Comparison of ENCODE assay signal across 14 cellular contexts in the genomic region with DNA sequence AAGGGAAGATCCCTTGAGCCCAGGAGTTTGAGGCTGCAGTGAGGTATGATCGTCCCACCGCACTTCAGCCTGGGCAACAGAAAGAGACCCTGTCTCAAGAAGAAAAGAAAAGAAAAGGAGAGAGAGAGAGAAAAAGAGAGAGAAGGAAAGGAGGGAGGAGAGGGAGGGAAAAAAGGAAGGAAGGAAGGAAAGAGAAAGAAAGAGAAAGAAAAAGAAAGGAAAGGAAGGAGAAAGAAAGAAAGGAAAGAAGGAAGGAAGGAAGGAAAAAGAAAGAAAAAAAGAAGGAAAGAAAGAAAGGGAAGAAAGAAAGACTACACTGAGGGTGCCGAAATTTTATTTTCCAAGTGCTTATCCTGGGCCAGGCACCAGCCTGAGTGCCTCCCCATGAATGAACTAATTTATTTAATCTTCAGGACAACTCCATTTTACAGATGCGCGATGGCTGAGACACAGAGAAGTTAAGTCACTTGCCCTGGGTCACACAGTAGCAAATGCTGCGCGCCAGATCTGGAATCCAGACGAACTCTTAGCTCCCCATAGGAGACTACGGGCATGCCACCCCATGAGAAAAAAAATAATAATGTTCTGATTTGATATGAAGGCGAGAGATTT. TPM values are rescaled to one million over a fixed set of nuclear protein-coding genes. Genes with fewer than 3 reads are reported as not detected.
DNase-seq lines count a peak whose midpoint lies in the region; ATAC-seq, FAIRE-seq and TF ChIP-seq lines count a peak whose summit lies in the region.
"Had no signal": no experiment of that assay in that cellular context is flagged by ENCODE, and none has a peak within 500 bp of the region (broad histone marks: within the 10 kb centered on the region; RNA-seq: fewer than 3 reads in every experiment).

No MANE protein-coding gene starts in this region.

- H3K9ac ChIP-seq in K562 (ENCODE audit: insufficient read depth in 1 of 2, low read depth in 2 of 2, low read length in 2 of 2), result no peak overlapping the region

- H4K20me1 ChIP-seq in K562 (replicated peaks; ENCODE audit: control insufficient read depth, insufficient read depth, low read length), result 0 out of 2 replicates have a peak, but pooled peaks cover 3% of the 10 kb centered on the region

- no peaks in the 10 kb centered on the region for H3K36me3 ChIP-seq in K562 (ENCODE audit: control insufficient read depth, insufficient read depth, low read length)
- no peaks in the 10 kb centered on the region for H3K36me3 ChIP-seq in right lobe of liver
- H3K36me3 ChIP-seq in spleen, result no peaks in the 10 kb centered on the region

- peaks cover 41 to 52% of the 10 kb centered on the region in 2 donors for H3K27me3 Mint-ChIP-seq in stimulated activated naive B cell treated with anti-CD40 and anti-IgM and Interleukin-4, amounts not matched to agents 10 μg/mL and 1 μg/mL and 100 μg/mL, for 72 hours

- H3K27ac ChIP-seq in K562 (ENCODE audit: extremely low read depth, low read depth, low read length) (no peak overlapping the region), right lobe of liver (peak overlapping the region in 2 of 3 donors; percentile 37 to 66), spleen (peak overlapping the region in 4 of 8 donors; percentile 46 to 79 (median 72))
- H3K27ac ChIP-seq: 22Rv1 had no signal

- CTCF ChIA-PET in K562 (lab: Yijun Ruan, JAX; ENCODE audit: low intra/inter-chr PET ratio), result no interaction called here

- H3K4me1 ChIP-seq in K562 (replicated peaks in 1 of 2; ENCODE audit: control insufficient read depth in 2 of 2, insufficient read depth in 2 of 2, low read length in 2 of 2) (peaks cover 0 to 24% of the 10 kb centered on the region in 2 experiments; a peak in 2 of 5 replicates), right lobe of liver (no peaks in the 10 kb centered on the region), spleen (peaks cover 15 to 39% (median 34%) of the 10 kb centered on the region in 6 donors)

- no peak for FAIRE-seq in K562 (lab: Jason Lieb, UNC)

- H3K4me3 Mint-ChIP-seq in stimulated activated naive B cell treated with anti-CD40 and anti-IgM and Interleukin-4, amounts not matched to agents 10 μg/mL and 1 μg/mL and 100 μg/mL, for 72 hours, result peak overlapping the region; percentile 48 to 74

- H3K27me3 ChIP-seq in K562 (ENCODE audit: control insufficient read depth in 2 of 2, insufficient read depth in 2 of 2, low read length in 2 of 2) (peaks cover 13 to 37% of the 10 kb centered on the region in 2 experiments), right lobe of liver (peaks cover 0 to 9% of the 10 kb centered on the region in 2 donors), spleen (replicated peaks in 1 of 7) (peaks cover 0 to 64% (median 10%) of the 10 kb centered on the region in 7 donors)

- TF ChIP-seq EP300 in K562 (IDR thresholded peaks at IDR 0.05; ENCODE audit: low read length), result no peak

- POLR2A ChIA-PET in K562 (lab: Yijun Ruan, JAX), result interaction anchor here (0.8 to 1.1 kb wide), 2 partner anchors 16 to 20 kb away, joined by 3 read pairs; no protein-coding TSS in a partner anchor

- no peak overlapping the region for H3K4me2 ChIP-seq in K562 (ENCODE audit: insufficient read depth, low read length)

- no peak for TF ChIP-seq POLR2A in K562 (conservative IDR thresholded peaks at IDR 0.05)
- no peak for TF ChIP-seq POLR2A in right lobe of liver (IDR thresholded peaks at IDR 0.05)
- no peak for TF ChIP-seq POLR2A in spleen (IDR thresholded peaks at IDR 0.05)

- 20% methylated on average over 8 of the region's 10 CpGs for WGBS in K562 (ENCODE audit: insufficient coverage, low coverage, missing lambda C conversion rate)
- 73% methylated on average over 10 of the region's 10 CpGs for WGBS in right lobe of liver (ENCODE audit: insufficient coverage, low coverage, low lambda C conversion rate, missing lambda C conversion rate)
- 77 to 83% (median 80%) methylated on average over 10 of the region's 10 CpGs for WGBS in spleen, 5 donors

- H3K4me3 ChIP-seq in K562 (no peak overlapping the region), right lobe of liver (no peak overlapping the region), spleen (peak overlapping the region in 3 of 8 donors; percentile 31 to 64 (median 41))

- no TSS peak for BruUV-seq in K562 (replicated peaks; lab: Mats Ljungman, UMichigan)

- ATAC-seq in K562 (no peak), right lobe of liver (no peak)
- ATAC-seq in stimulated activated naive B cell treated with anti-CD40 and anti-IgM and Interleukin-4, amounts not matched to agents 10 μg/mL and 1 μg/mL and 100 μg/mL, for 72 hours (replicated peaks), result no peak
- ATAC-seq: HCT116 had no signal

- no peak for TF ChIP-seq CTCF in K562 (IDR thresholded peaks at IDR 0.05 in 2 of 3, conservative IDR thresholded peaks at IDR 0.05 in 1 of 3; ENCODE audit: insufficient read depth in 2 of 3, low read depth in 1 of 3, low read length in 3 of 3)
- TF ChIP-seq CTCF in right lobe of liver (IDR thresholded peaks at IDR 0.05), result no peak
- no peak for TF ChIP-seq CTCF in spleen (IDR thresholded peaks at IDR 0.05 in 8 of 11, conservative IDR thresholded peaks at IDR 0.05 in 3 of 11)

- no peak for TF ChIP-seq RAD21 in K562 (CRISPR knock-in tag; conservative IDR thresholded peaks at IDR 0.05 in 1 of 2, IDR thresholded peaks at IDR 0.05 in 1 of 2)

- intact Hi-C loops in K562 (cut with micrococcal nuclease), result no loop called here
- intact Hi-C loops in right lobe of liver (cut with DNase I), result no loop called here
- intact Hi-C loops in spleen (cut with DNase I; ENCODE audit: low total_unique reads), result no loop called here

- H2AFZ ChIP-seq in K562 (ENCODE audit: low read depth, low read length), result no peak overlapping the region

- H3K9me1 ChIP-seq in K562 (ENCODE audit: control insufficient read depth, insufficient read depth, low read length), result no peaks in the 10 kb centered on the region

- H3K79me2 ChIP-seq in K562 (ENCODE audit: control insufficient read depth, insufficient read depth, low read length), result no peaks in the 10 kb centered on the region

- H3K9me3 Mint-ChIP-seq in stimulated activated naive B cell treated with anti-CD40 and anti-IgM and Interleukin-4, amounts not matched to agents 10 μg/mL and 1 μg/mL and 100 μg/mL, for 72 hours, result no peaks in the 10 kb centered on the region

- in situ Hi-C loops in K562 (cut with MboI), result no loop called here

- DNase-seq in DMS53 (lab: John Stamatoyannopoulos, UW) (peak; percentile 55), DMS53 treated with DMSO at 0.1 percent for 48 hours (lab: John Stamatoyannopoulos, UW; ENCODE audit: unreplicated experiment) (no peak), K562 (ENCODE audit: extremely low read depth in 1 of 4, low spot score in 3 of 4) (no peak), right lobe of liver (no peak), NCI-H2081 treated with DMSO at 0.1 percent for 48 hours (lab: John Stamatoyannopoulos, UW) (no peak), spleen (no peak), NCI-H226 (no peak)
- no peak for DNase-seq in stimulated activated naive B cell treated with anti-CD40 and anti-IgM and Interleukin-4, amounts not matched to agents 10 μg/mL and 1 μg/mL and 100 μg/mL, for 72 hours
- DNase-seq: activated CD4-positive, CD25-positive, alpha-beta regulatory T cell treated with anti-CD3 and anti-CD28 coated beads, Interleukin-2, amount 50 U/mL, for 72 hours; NCI-H1930 had no signal

- peaks cover 26 to 29% of the 10 kb centered on the region in 2 donors for H3K4me1 Mint-ChIP-seq in stimulated activated naive B cell treated with anti-CD40 and anti-IgM and Interleukin-4, amounts not matched to agents 10 μg/mL and 1 μg/mL and 100 μg/mL, for 72 hours

- no peaks in the 10 kb centered on the region for H3K36me3 Mint-ChIP-seq in stimulated activated naive B cell treated with anti-CD40 and anti-IgM and Interleukin-4, amounts not matched to agents 10 μg/mL and 1 μg/mL and 100 μg/mL, for 72 hours

- no peaks in the 10 kb centered on the region for H3K9me3 ChIP-seq in K562 (replicated peaks; ENCODE audit: control insufficient read depth, insufficient read depth, low read depth, low read length)
- H3K9me3 ChIP-seq in right lobe of liver, result no peaks in the 10 kb centered on the region
- no peaks in the 10 kb centered on the region for H3K9me3 ChIP-seq in spleen

- peak overlapping the region; percentile 16 for H3K27ac Mint-ChIP-seq in stimulated activated naive B cell treated with anti-CD40 and anti-IgM and Interleukin-4, amounts not matched to agents 10 μg/mL and 1 μg/mL and 100 μg/mL, for 72 hours

RNA-seq across cellular contexts. Expression of a gene that starts 2.7 kb away (rescaled TPM):
- total RNA-seq in K562 (2011; cell fraction: chromatin; rRNA removed; ENCODE audit: low replicate concordance), result not detected in 2 replicates
- not detected in 2 replicates for total RNA-seq in K562 (2011; cell fraction: nucleolus; rRNA removed)
- total RNA-seq in K562 (2011; cell fraction: nucleoplasm; rRNA removed), result not detected in 2 replicates
- total RNA-seq in K562 (2014; rRNA removed) (not detected in 2 replicates), K562 (2014; rRNA removed; fragmentation: Illumina TruSeq; extraction: Trizol) (not detected in 2 replicates), K562 (2015; rRNA removed; fragmentation: Illumina TruSeq; extraction: Trizol) (not detected in 2 replicates), K562 (2021) (0.29 and 0.38 TPM in 2 replicates), right lobe of liver (1 to 10 TPM; 1.3 to 3.7 (median 2.0) TPM), spleen (10 to 100 TPM in 4 of 7 donors, 1 to 10 TPM in 3; 6.6 to 16.1 (median 13.4) TPM)
- polyA plus RNA-seq in K562 (2011; rRNA removed) (0.09 and 0.15 TPM in 2 replicates), K562 (2014; fragmentation: Illumina TruSeq; extraction: Trizol) (not detected in 2 replicates), K562 (2014; fragmentation: Nextera tagmentation; extraction: Ambion mirVana) (not detected), K562 (2014; rRNA removed) (0.96 TPM in 1 of 2 replicates, not detected in the other), spleen (10 to 100 TPM in 2 of 3 donors, 1 to 10 TPM in 1; 9.7 to 15.9 (median 12.8) TPM)
- polyA plus RNA-seq in K562 (2011; cell fraction: cytosol; rRNA removed), result 0.67 TPM in 1 of 2 replicates, not detected in the other
- polyA plus RNA-seq in K562 (2011; cell fraction: nucleus; rRNA removed), result 0.14 and 0.54 TPM in 2 replicates
- 0.32 and 0.38 TPM in 2 replicates for polyA plus RNA-seq in K562 (2012)
- polyA minus RNA-seq in K562 (2011; rRNA and poly(A)+ RNA removed), result not detected in 2 replicates
- polyA minus RNA-seq in K562 (2011; cell fraction: cytosol; rRNA and poly(A)+ RNA removed), result not detected in 2 replicates
- polyA minus RNA-seq in K562 (2011; cell fraction: nucleus; rRNA and poly(A)+ RNA removed), result not detected in 2 replicates

RNA-seq across cellular contexts. Expression of a gene that starts 6.8 kb away (rescaled TPM):
- total RNA-seq in K562 (2011; cell fraction: chromatin; rRNA removed; ENCODE audit: low replicate concordance), result 0.53 TPM in 1 of 2 replicates, not detected in the other
- total RNA-seq in K562 (2011; cell fraction: nucleolus; rRNA removed), result 1.2 TPM in 2 replicates
- 0.44 and 0.61 TPM in 2 replicates for total RNA-seq in K562 (2011; cell fraction: nucleoplasm; rRNA removed)
- total RNA-seq in K562 (2014; rRNA removed) (0.64 and 1.6 TPM in 2 replicates), K562 (2014; rRNA removed; fragmentation: Illumina TruSeq; extraction: Trizol) (0.10 TPM in 1 of 2 replicates, not detected in the other), K562 (2015; rRNA removed; fragmentation: Illumina TruSeq; extraction: Trizol) (0.38 and 0.43 TPM in 2 replicates), K562 (2021) (0.58 and 0.74 TPM in 2 replicates), right lobe of liver (1 to 10 TPM; 1.5 to 5.7 (median 3.3) TPM), spleen (1 to 10 TPM; 4.4 to 8.3 (median 6.2) TPM)
- polyA plus RNA-seq in K562 (2011; rRNA removed) (0.11 and 0.12 TPM in 2 replicates), K562 (2014; fragmentation: Illumina TruSeq; extraction: Trizol) (0.06 and 0.28 TPM in 2 replicates), K562 (2014; fragmentation: Nextera tagmentation; extraction: Ambion mirVana) (under 1 TPM; 0.23 to 0.34 TPM), K562 (2014; rRNA removed) (0.15 and 0.32 TPM in 2 replicates), spleen (1 to 10 TPM; 1.7 to 4.3 (median 3.5) TPM)
- polyA plus RNA-seq in K562 (2011; cell fraction: cytosol; rRNA removed), result 0.32 and 0.64 TPM in 2 replicates
- polyA plus RNA-seq in K562 (2011; cell fraction: nucleus; rRNA removed), result 0.24 and 0.43 TPM in 2 replicates
- 0.35 and 0.48 TPM in 2 replicates for polyA plus RNA-seq in K562 (2012)
- 0.28 TPM in 1 of 2 replicates, not detected in the other for polyA minus RNA-seq in K562 (2011; rRNA and poly(A)+ RNA removed)
- 0.91 and 0.95 TPM in 2 replicates for polyA minus RNA-seq in K562 (2011; cell fraction: cytosol; rRNA and poly(A)+ RNA removed)
- polyA minus RNA-seq in K562 (2011; cell fraction: nucleus; rRNA and poly(A)+ RNA removed), result 0.89 and 1.8 TPM in 2 replicates

RNA-seq across cellular contexts. Expression of a gene that starts 21.4 kb away (rescaled TPM):
- total RNA-seq in K562 (2011; cell fraction: chromatin; rRNA removed; ENCODE audit: low replicate concordance), result 299 and 811 TPM in 2 replicates
- total RNA-seq in K562 (2011; cell fraction: nucleolus; rRNA removed), result 301 and 324 TPM in 2 replicates
- 310 and 346 TPM in 2 replicates for total RNA-seq in K562 (2011; cell fraction: nucleoplasm; rRNA removed)
- total RNA-seq in K562 (2014; rRNA removed) (32.2 and 36.0 TPM in 2 replicates), K562 (2014; rRNA removed; fragmentation: Illumina TruSeq; extraction: Trizol) (6.0 and 8.4 TPM in 2 replicates), K562 (2015; rRNA removed; fragmentation: Illumina TruSeq; extraction: Trizol) (16.3 and 17.2 TPM in 2 replicates), K562 (2021) (116 and 146 TPM in 2 replicates), right lobe of liver (10 to 100 TPM; 29.8 to 66.3 (median 41.1) TPM), spleen (100 to 1,000 TPM; 123 to 280 (median 183) TPM)
- polyA plus RNA-seq in K562 (2011; rRNA removed) (28.1 and 70.4 TPM in 2 replicates), K562 (2014; fragmentation: Illumina TruSeq; extraction: Trizol) (44.5 and 79.0 TPM in 2 replicates), K562 (2014; fragmentation: Nextera tagmentation; extraction: Ambion mirVana) (1 to 10 TPM in 1 of 2 experiments, under 1 TPM in 1; 0.74 to 2.3 TPM), K562 (2014; rRNA removed) (125 and 144 TPM in 2 replicates), spleen (100 to 1,000 TPM in 2 of 3 donors, 10 to 100 TPM in 1; 69.2 to 293 (median 110) TPM)
- 32.2 and 33.2 TPM in 2 replicates for polyA plus RNA-seq in K562 (2011; cell fraction: cytosol; rRNA removed)
- polyA plus RNA-seq in K562 (2011; cell fraction: nucleus; rRNA removed), result 546 and 794 TPM in 2 replicates
- 103 and 172 TPM in 2 replicates for polyA plus RNA-seq in K562 (2012)
- polyA minus RNA-seq in K562 (2011; rRNA and poly(A)+ RNA removed), result 16.0 and 20.5 TPM in 2 replicates
- polyA minus RNA-seq in K562 (2011; cell fraction: cytosol; rRNA and poly(A)+ RNA removed), result 21.1 and 33.8 TPM in 2 replicates
- polyA minus RNA-seq in K562 (2011; cell fraction: nucleus; rRNA and poly(A)+ RNA removed), result 88.3 and 112 TPM in 2 replicates

RNA-seq across cellular contexts. Expression of a gene that starts 32.2 kb away (rescaled TPM):
- total RNA-seq in K562 (2011; cell fraction: chromatin; rRNA removed; ENCODE audit: low replicate concordance), result not detected in 2 replicates
- not detected in 2 replicates for total RNA-seq in K562 (2011; cell fraction: nucleolus; rRNA removed)
- not detected in 2 replicates for total RNA-seq in K562 (2011; cell fraction: nucleoplasm; rRNA removed)
- total RNA-seq in K562 (2014; rRNA removed), result not detected in 2 replicates
- total RNA-seq in K562 (2014; rRNA removed; fragmentation: Illumina TruSeq; extraction: Trizol), result not detected in 2 replicates
- not detected in 2 replicates for total RNA-seq in K562 (2015; rRNA removed; fragmentation: Illumina TruSeq; extraction: Trizol)
- total RNA-seq in K562 (2021), result 0.34 TPM in 1 of 2 replicates, not detected in the other
- polyA plus RNA-seq in K562 (2011; rRNA removed), result not detected in 2 replicates
- polyA plus RNA-seq in K562 (2011; cell fraction: cytosol; rRNA removed), result not detected in 2 replicates
- not detected in 2 replicates for polyA plus RNA-seq in K562 (2011; cell fraction: nucleus; rRNA removed)
- 0.29 TPM in 1 of 2 replicates, not detected in the other for polyA plus RNA-seq in K562 (2012)
- polyA plus RNA-seq in K562 (2014; fragmentation: Illumina TruSeq; extraction: Trizol), result not detected in 2 replicates
- polyA plus RNA-seq in K562 (2014; fragmentation: Nextera tagmentation; extraction: Ambion mirVana), result not detected
- polyA plus RNA-seq in K562 (2014; rRNA removed), result not detected in 2 replicates
- polyA minus RNA-seq in K562 (2011; rRNA and poly(A)+ RNA removed), result not detected in 2 replicates
- polyA minus RNA-seq in K562 (2011; cell fraction: cytosol; rRNA and poly(A)+ RNA removed), result not detected in 2 replicates
- not detected in 2 replicates for polyA minus RNA-seq in K562 (2011; cell fraction: nucleus; rRNA and poly(A)+ RNA removed)
- total RNA-seq in right lobe of liver, result under 1 TPM in 1 of 6 experiments, not detected in 5; 0.38 TPM
- 1 to 10 TPM in 3 of 7 donors, under 1 TPM in 1, not detected in 3; 0.97 to 4.9 (median 3.3) TPM for total RNA-seq in spleen
- 1 to 10 TPM in 1 of 3 donors, under 1 TPM in 1, not detected in 1; 0.28 to 3.5 TPM for polyA plus RNA-seq in spleen
- total RNA-seq: G401 had no signal
- polyA plus RNA-seq: adipose tissue had no signal

RNA-seq across cellular contexts. Expression of a gene that starts 55.1 kb away (rescaled TPM):
- total RNA-seq in K562 (2011; cell fraction: chromatin; rRNA removed; ENCODE audit: low replicate concordance), result not detected in 2 replicates
- total RNA-seq in K562 (2011; cell fraction: nucleolus; rRNA removed), result not detected in 2 replicates
- not detected in 2 replicates for total RNA-seq in K562 (2011; cell fraction: nucleoplasm; rRNA removed)
- not detected in 2 replicates for total RNA-seq in K562 (2014; rRNA removed)
- not detected in 2 replicates for total RNA-seq in K562 (2014; rRNA removed; fragmentation: Illumina TruSeq; extraction: Trizol)
- total RNA-seq in K562 (2015; rRNA removed; fragmentation: Illumina TruSeq; extraction: Trizol), result not detected in 2 replicates
- total RNA-seq in K562 (2021), result not detected in 2 replicates
- polyA plus RNA-seq in K562 (2011; rRNA removed), result not detected in 2 replicates
- polyA plus RNA-seq in K562 (2011; cell fraction: cytosol; rRNA removed), result not detected in 2 replicates
- not detected in 2 replicates for polyA plus RNA-seq in K562 (2011; cell fraction: nucleus; rRNA removed)
- 0.17 and 0.36 TPM in 2 replicates for polyA plus RNA-seq in K562 (2012)
- not detected in 2 replicates for polyA plus RNA-seq in K562 (2014; fragmentation: Illumina TruSeq; extraction: Trizol)
- polyA plus RNA-seq in K562 (2014; fragmentation: Nextera tagmentation; extraction: Ambion mirVana), result under 1 TPM in 1 of 2 experiments, not detected in 1; 0.08 TPM
- not detected in 2 replicates for polyA plus RNA-seq in K562 (2014; rRNA removed)
- polyA minus RNA-seq in K562 (2011; rRNA and poly(A)+ RNA removed), result not detected in 2 replicates
- polyA minus RNA-seq in K562 (2011; cell fraction: cytosol; rRNA and poly(A)+ RNA removed), result not detected in 2 replicates
- polyA minus RNA-seq in K562 (2011; cell fraction: nucleus; rRNA and poly(A)+ RNA removed), result not detected in 2 replicates
- under 1 TPM in 5 of 6 experiments, not detected in 1; 0.30 to 0.93 (median 0.35) TPM for total RNA-seq in right lobe of liver
- 1 to 10 TPM in 5 of 7 donors, under 1 TPM in 2; 0.97 to 2.9 (median 1.2) TPM for total RNA-seq in spleen
- polyA plus RNA-seq in spleen, result 1 to 10 TPM; 1.1 to 3.5 (median 1.2) TPM
